In genomic region chr12:105409881-105410471, GRCh38 we compare ENCODE assay signal across 8 cellular contexts.
A peak's percentile ranks its signal among the peaks of the same experiment; 100 is the strongest.
DNase-seq lines count a peak whose midpoint lies in the region; ATAC-seq and TF ChIP-seq lines count a peak whose summit lies in the region.

No MANE protein-coding gene starts in this region.

- ATAC-seq in left lobe of liver (peak; percentile 14), HG03139 (IDR thresholded peaks at IDR 0.05; ENCODE audit: unreplicated experiment) (no peak), GM21737 (IDR thresholded peaks at IDR 0.05; ENCODE audit: unreplicated experiment) (no peak), HG02642 (IDR thresholded peaks at IDR 0.05; ENCODE audit: poor library complexity, unreplicated experiment) (no peak), GM18907 (IDR thresholded peaks at IDR 0.05; ENCODE audit: unreplicated experiment) (no peak)

- DNase-seq in Calu3 (peak; percentile 13), NCI-H1417 (lab: John Stamatoyannopoulos, UW) (peak; percentile 93 to 99 (median 95)), left lobe of liver (ENCODE audit: low spot score) (no peak)
- no peak for DNase-seq in activated naive CD8-positive, alpha-beta T cell treated with anti-CD3 and anti-CD28 coated beads for 36 hours

- H3K27ac Mint-ChIP-seq in Calu3 (ENCODE audit: unreplicated experiment) = no peak overlapping the region
- H3K27ac Mint-ChIP-seq in activated naive CD8-positive, alpha-beta T cell treated with anti-CD3 and anti-CD28 coated beads for 36 hours = no peak overlapping the region

- CTCF ChIA-PET in Calu3 (lab: Charles Lee) = no interaction called here

- H3K27me3 Mint-ChIP-seq in Calu3 (ENCODE audit: unreplicated experiment) = no peaks in the 10 kb centered on the region
- H3K27me3 Mint-ChIP-seq in activated naive CD8-positive, alpha-beta T cell treated with anti-CD3 and anti-CD28 coated beads for 36 hours = no peaks in the 10 kb centered on the region

- peaks cover 10% of the 10 kb centered on the region for H3K4me1 Mint-ChIP-seq in Calu3 (ENCODE audit: low read depth, unreplicated experiment)
- peaks cover 13% of the 10 kb centered on the region for H3K4me1 Mint-ChIP-seq in activated naive CD8-positive, alpha-beta T cell treated with anti-CD3 and anti-CD28 coated beads for 36 hours

- H3K4me3 Mint-ChIP-seq in Calu3 (ENCODE audit: low read depth, unreplicated experiment) = no peak overlapping the region
- peak overlapping the region; percentile 43 for H3K4me3 Mint-ChIP-seq in activated naive CD8-positive, alpha-beta T cell treated with anti-CD3 and anti-CD28 coated beads for 36 hours

- no TSS peak for BruUV-seq in Calu3 (replicated peaks; lab: Mats Ljungman, UMichigan)

- H3K36me3 Mint-ChIP-seq in Calu3 (ENCODE audit: insufficient read depth, unreplicated experiment) = no peaks in the 10 kb centered on the region
- H3K36me3 Mint-ChIP-seq in activated naive CD8-positive, alpha-beta T cell treated with anti-CD3 and anti-CD28 coated beads for 36 hours = no peaks in the 10 kb centered on the region

- intact Hi-C loops in Calu3 (cut with micrococcal nuclease; ENCODE audit: unreplicated experiment) = no loop called here

- H3K9me3 Mint-ChIP-seq in Calu3 (ENCODE audit: low read depth, unreplicated experiment) = no peaks in the 10 kb centered on the region
- H3K9me3 Mint-ChIP-seq in activated naive CD8-positive, alpha-beta T cell treated with anti-CD3 and anti-CD28 coated beads for 36 hours = no peaks in the 10 kb centered on the region

- TF ChIP-seq CTCF in Calu3 (IDR thresholded peaks at IDR 0.05; ENCODE audit: unreplicated experiment) = no peak

Comparison
In these comparisons a context has a peak if more than half of its experiments do, and no peak if none do; other contexts are left out.
1. DNase-seq: peak in Calu3 (single experiment) and NCI-H1417 (3 of 3); none in activated naive CD8-positive, alpha-beta T cell treated with anti-CD3 and anti-CD28 coated beads for 36 hours (single experiment) and left lobe of liver (single experiment).